ENCODE assay signal across 1 cellular context in genomic region chr17:27984816-27985215, GRCh38.
TF ChIP-seq lines count a peak whose summit lies in the region.

No MANE protein-coding gene starts in this region.

TF ChIP-seq in H1, 55 proteins besides CTCF, POLR2A, EP300 and RAD21 (continued from another document):
- TF ChIP-seq RXRA (IDR thresholded peaks at IDR 0.05; ENCODE audit: insufficient read depth, low read depth, low read length), result no peak
